Comparison of ENCODE assay signal across 10 cellular contexts in genomic region chr3:169323580-169324453, GRCh38.
DNase-seq lines count a peak whose midpoint lies in the region; TF ChIP-seq lines count a peak whose summit lies in the region.
"Had no signal": no experiment of that assay in that cellular context is flagged by ENCODE, and none has a peak within 500 bp of the region (broad histone marks: within the 10 kb centered on the region; RNA-seq: fewer than 3 reads in every experiment).

No MANE protein-coding gene starts in this region.

- H3K79me1 ChIP-seq in mesendoderm (ENCODE audit: low read length): no peaks in the 10 kb centered on the region

- H3K4me1 ChIP-seq in SJCRH30 (peaks cover 2% of the 10 kb centered on the region; the same call in 1 of the 2 replicates), esophagus muscularis mucosa (peaks cover 10 to 27% (median 22%) of the 10 kb centered on the region in 4 donors), mesendoderm (ENCODE audit: control insufficient read depth, low read depth, low read length) (no peaks in the 10 kb centered on the region)

- H3K9me3 ChIP-seq in SJCRH30 (replicated peaks) (no peaks in the 10 kb centered on the region), esophagus muscularis mucosa (no peaks in the 10 kb centered on the region)

- no peak overlapping the region for H3K4ac ChIP-seq in mesendoderm (ENCODE audit: low read depth, low read length)

- no peak overlapping the region for H3K4me3 ChIP-seq in SJCRH30
- H3K4me3 ChIP-seq in esophagus muscularis mucosa: peak overlapping the region; percentile 27 to 38 (median 32)
- no peak overlapping the region for H3K4me3 ChIP-seq in mesendoderm (ENCODE audit: low read length)

- H2BK120ac ChIP-seq in mesendoderm (ENCODE audit: low read depth, low read length): no peak overlapping the region

- TF ChIP-seq EP300 in esophagus muscularis mucosa (IDR thresholded peaks at IDR 0.05): no peak

- WGBS in esophagus muscularis mucosa: 21% methylated on average over 7 of the region's 7 CpGs
- WGBS in mesendoderm (ENCODE audit: extremely low coverage, insufficient coverage, low lambda C conversion rate): no CpG with 5 or more reads among the region's 7 CpGs

- intact Hi-C loops in esophagus muscularis mucosa (cut with DNase I): no loop called here

- H2AK5ac ChIP-seq in mesendoderm (ENCODE audit: low read length): no peak overlapping the region

- H4K8ac ChIP-seq in mesendoderm (ENCODE audit: low read depth, low read length): no peak overlapping the region

- peak; percentile 13 to 40 for DNase-seq in SJCRH30
- no peak for DNase-seq in esophagus muscularis mucosa (ENCODE audit: extremely low spot score)
- DNase-seq in mesendoderm: peak; percentile 44
- peak; percentile 84 for DNase-seq in superior temporal gyrus (ENCODE audit: extremely low spot score)
- DNase-seq in amniotic stem cell (lab: John Stamatoyannopoulos, UW): no peak
- no peak for DNase-seq in MV-4-11 (lab: John Stamatoyannopoulos, UW)
- DNase-seq in GM13976 (ENCODE audit: low spot score): no peak
- DNase-seq in foreskin melanocyte: no peak
- DNase-seq: activated effector memory CD4-positive, alpha-beta T cell treated with anti-CD3 and anti-CD28 coated beads, Interleukin-2, amount 50 U/mL, for 16 hours; NCI-H1417 had no signal

- H3K56ac ChIP-seq in mesendoderm (ENCODE audit: low read length): no peak overlapping the region

- no peaks in the 10 kb centered on the region for H3K27me3 ChIP-seq in SJCRH30
- no peaks in the 10 kb centered on the region for H3K27me3 ChIP-seq in esophagus muscularis mucosa
- no peaks in the 10 kb centered on the region for H3K27me3 ChIP-seq in mesendoderm (ENCODE audit: insufficient read depth, low read length, poor library complexity)

- TF ChIP-seq CTCF in esophagus muscularis mucosa (IDR thresholded peaks at IDR 0.05) (no peak), GM13976 (IDR thresholded peaks at IDR 0.05; ENCODE audit: borderline replicate concordance, control extremely low read depth, extremely low read depth, insufficient read depth, missing control alignments) (no peak)

- no peak overlapping the region for H3K4me2 ChIP-seq in mesendoderm (ENCODE audit: low read length)

- no peak overlapping the region for H4K5ac ChIP-seq in mesendoderm (ENCODE audit: low read length)

- H3K36me3 ChIP-seq in SJCRH30 (no peaks in the 10 kb centered on the region), esophagus muscularis mucosa (no peaks in the 10 kb centered on the region), mesendoderm (ENCODE audit: control insufficient read depth, insufficient read depth, low read length) (no peaks in the 10 kb centered on the region)

- TF ChIP-seq POLR2A in esophagus muscularis mucosa (IDR thresholded peaks at IDR 0.05; ENCODE audit: low read depth): no peak

- in situ Hi-C loops in GM13976 (cut with MboI; ENCODE audit: low sequenced_read_pairs, unreplicated experiment): no loop called here

- no peaks in the 10 kb centered on the region for H3K79me2 ChIP-seq in mesendoderm (ENCODE audit: control insufficient read depth, insufficient read depth, low read length)

- H3K23ac ChIP-seq in mesendoderm (ENCODE audit: low read length): no peak overlapping the region

- no peak overlapping the region for H2BK15ac ChIP-seq in mesendoderm (replicated peaks; ENCODE audit: low read depth)

- no peak overlapping the region for H2BK5ac ChIP-seq in mesendoderm (ENCODE audit: low read length)

- H3K9ac ChIP-seq in mesendoderm (ENCODE audit: low read length): no peak overlapping the region

- H3K27ac ChIP-seq in SJCRH30 (no peak overlapping the region; the same call in 1 of the 2 replicates), esophagus muscularis mucosa (replicated peaks in 1 of 4) (peak overlapping the region; percentile 62 to 76 (median 68)), mesendoderm (ENCODE audit: low read depth, low read length) (no peak overlapping the region)

- no peak overlapping the region for H3K18ac ChIP-seq in mesendoderm (ENCODE audit: low read length)

Comparison
In these comparisons a context has a peak if more than half of its experiments do, and no peak if none do; other contexts are left out.
1. DNase-seq: peak in SJCRH30 (2 of 2), mesendoderm (single experiment) and superior temporal gyrus (single experiment); none in esophagus muscularis mucosa (single experiment), amniotic stem cell (single experiment), MV-4-11 (single experiment), GM13976 (single experiment) and foreskin melanocyte (single experiment).
2. H3K27ac ChIP-seq: peak in esophagus muscularis mucosa (4 of 4); none in SJCRH30 (single experiment) and mesendoderm (single experiment).
3. H3K4me3 ChIP-seq: peak in esophagus muscularis mucosa (4 of 4); none in SJCRH30 (single experiment) and mesendoderm (single experiment).